In genomic region chr17:81831957-81832607, GRCh38 we compare ENCODE assay signal across 6 cellular contexts.
DNase-seq lines count a peak whose midpoint lies in the region; ATAC-seq and TF ChIP-seq lines count a peak whose summit lies in the region.

No MANE protein-coding gene starts in this region.

- peaks cover 24 to 40% of the 10 kb centered on the region in 2 donors for H3K4me1 Mint-ChIP-seq in stimulated activated naive B cell treated with anti-CD40 and anti-IgM and Interleukin-4, amounts not matched to agents 10 μg/mL and 1 μg/mL and 100 μg/mL, for 72 hours

- peak overlapping the region; percentile 59 for H3K4me3 ChIP-seq in HL-60 (replicated peaks; ENCODE audit: insufficient read depth, low read length)

- no peak for TF ChIP-seq CTCF in HL-60 (IDR thresholded peaks at IDR 0.05; ENCODE audit: insufficient read depth, low read length)

- peak; percentile 73 to 74 for DNase-seq in AML-193 (lab: John Stamatoyannopoulos, UW)
- DNase-seq in HL-60 (ENCODE audit: low read depth in 1 of 2, low spot score in 1 of 2), result peak; percentile 71 to 73
- DNase-seq in activated CD8-positive, alpha-beta memory T cell treated with anti-CD3 and anti-CD28 coated beads for 24 hours, result peak; percentile 82
- peak; percentile 68 for DNase-seq in hepatic stellate cell (ENCODE audit: low spot score)
- DNase-seq in stimulated activated naive B cell treated with anti-CD40 and anti-IgM and Interleukin-4, amounts not matched to agents 10 μg/mL and 1 μg/mL and 100 μg/mL, for 72 hours, result peak; percentile 35
- DNase-seq in islet precursor cell, result no peak

- H3K27me3 Mint-ChIP-seq in stimulated activated naive B cell treated with anti-CD40 and anti-IgM and Interleukin-4, amounts not matched to agents 10 μg/mL and 1 μg/mL and 100 μg/mL, for 72 hours, result no peaks in the 10 kb centered on the region

- H3K36me3 Mint-ChIP-seq in stimulated activated naive B cell treated with anti-CD40 and anti-IgM and Interleukin-4, amounts not matched to agents 10 μg/mL and 1 μg/mL and 100 μg/mL, for 72 hours, result peaks cover 8 to 9% of the 10 kb centered on the region in 2 donors

- H3K27me3 ChIP-seq in HL-60 (ENCODE audit: insufficient read depth, poor library complexity, severe bottlenecking), result no peaks in the 10 kb centered on the region

- H3K9me3 Mint-ChIP-seq in stimulated activated naive B cell treated with anti-CD40 and anti-IgM and Interleukin-4, amounts not matched to agents 10 μg/mL and 1 μg/mL and 100 μg/mL, for 72 hours, result no peaks in the 10 kb centered on the region

- H3K27ac ChIP-seq in HL-60 (replicated peaks), result peak overlapping the region; percentile 98

- peak; percentile 49 to 58 for ATAC-seq in stimulated activated naive B cell treated with anti-CD40 and anti-IgM and Interleukin-4, amounts not matched to agents 10 μg/mL and 1 μg/mL and 100 μg/mL, for 72 hours (replicated peaks)

- peak overlapping the region; percentile 87 to 96 for H3K4me3 Mint-ChIP-seq in stimulated activated naive B cell treated with anti-CD40 and anti-IgM and Interleukin-4, amounts not matched to agents 10 μg/mL and 1 μg/mL and 100 μg/mL, for 72 hours

- H3K27ac Mint-ChIP-seq in stimulated activated naive B cell treated with anti-CD40 and anti-IgM and Interleukin-4, amounts not matched to agents 10 μg/mL and 1 μg/mL and 100 μg/mL, for 72 hours, result peak overlapping the region; percentile 96
